In the genomic region with DNA sequence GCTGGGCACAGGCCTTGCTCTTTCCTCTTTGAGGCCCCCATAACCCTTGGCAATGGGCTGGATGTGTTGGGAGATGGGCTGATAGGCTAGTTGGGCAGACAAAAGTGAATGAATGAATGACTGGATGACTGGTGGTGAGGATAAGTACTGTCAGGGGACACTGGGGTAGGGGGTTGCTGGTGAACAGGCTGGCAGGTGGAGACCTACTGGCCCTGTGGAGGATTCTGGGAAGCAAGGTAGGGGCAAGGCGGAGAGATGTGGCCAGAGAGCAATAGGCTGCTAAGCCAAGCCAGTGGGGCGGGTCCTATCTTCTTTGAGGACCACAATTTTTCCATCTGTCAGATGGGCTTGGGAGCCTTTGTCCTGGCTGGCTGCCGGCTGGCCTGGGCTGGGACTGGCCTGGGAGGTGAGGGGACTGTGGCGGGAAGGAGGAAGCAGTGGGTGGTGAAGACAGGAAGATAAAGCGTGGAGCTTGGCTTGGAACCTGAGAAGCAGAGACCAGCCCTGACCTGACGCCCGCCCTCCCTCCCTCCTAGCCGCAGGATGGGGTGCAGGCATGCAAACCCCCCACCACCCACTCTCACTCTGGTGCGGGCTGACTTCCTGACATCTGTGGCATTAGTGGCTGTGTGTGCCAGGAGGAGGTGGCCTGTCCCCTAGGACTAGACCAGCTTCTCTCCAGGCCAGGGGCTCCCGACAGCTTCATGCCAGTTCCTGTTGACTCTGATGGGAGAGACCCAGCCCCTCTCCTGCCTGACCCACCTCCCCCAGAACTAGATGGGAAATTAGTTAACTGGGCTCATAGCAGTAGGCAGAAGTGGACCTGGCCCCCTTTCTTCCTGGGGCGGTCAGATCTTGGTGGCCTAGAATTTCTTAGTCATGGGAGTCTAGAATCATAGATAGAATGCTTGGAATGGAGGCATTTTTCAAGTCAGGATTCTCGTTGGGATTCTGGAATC, we compare ENCODE assay signal across 8 cellular contexts. TPM values are rescaled to one million over a fixed set of nuclear protein-coding genes. Genes with fewer than 3 reads are reported as not detected.
DNase-seq lines count a peak whose midpoint lies in the region; ATAC-seq, FAIRE-seq and TF ChIP-seq lines count a peak whose summit lies in the region.

No MANE protein-coding gene starts in this region.

- no peak overlapping the region for H3K27ac ChIP-seq in CD8-positive, alpha-beta T cell (ENCODE audit: low read depth, low read length)
- no peak overlapping the region for H3K27ac ChIP-seq in OCI-LY3 (ENCODE audit: low read length)
- no peak overlapping the region for H3K27ac ChIP-seq in H1 (ENCODE audit: low read depth, low read length)
- peak overlapping the region in 1 of 2 donors; percentile 53 for H3K27ac ChIP-seq in small intestine (ENCODE audit: low read depth in 1 of 2, low read length in 1 of 2)

- H3K79me2 ChIP-seq in OCI-LY3 (ENCODE audit: low read length), result peaks cover 98% of the 10 kb centered on the region
- H3K79me2 ChIP-seq in H1 (ENCODE audit: control insufficient read depth in 1 of 2, insufficient read depth in 2 of 2, low read length in 2 of 2), result peaks cover 40 to 97% of the 10 kb centered on the region in 2 experiments

- H4K8ac ChIP-seq in H1 (ENCODE audit: extremely low read depth, insufficient read depth, low read length), result no peak overlapping the region; the same call in 1 of the 2 replicates

- TF ChIP-seq RAD21 in H1 (IDR thresholded peaks at IDR 0.05 in 1 of 2, conservative IDR thresholded peaks at IDR 0.05 in 1 of 2; ENCODE audit: low read depth in 2 of 2, low read length in 2 of 2), result no peak

- no peak for DNase-seq in CD8-positive, alpha-beta T cell
- DNase-seq in H1 (ENCODE audit: low read depth in 1 of 2, low spot score in 2 of 2) (no peak), osteocyte (ENCODE audit: extremely low spot score, unreplicated experiment) (no peak), small intestine (no peak)
- DNase-seq in activated naive CD4-positive, alpha-beta T cell (lab: John Stamatoyannopoulos, UW), result no peak
- DNase-seq in activated CD4-positive, alpha-beta T cell treated with anti-CD3 and anti-CD28 coated beads, Interleukin-2, amount 10 ng/mL, durations not matched to agents 24 days and 14 days, result no peak

- H2BK5ac ChIP-seq in H1 (ENCODE audit: low read depth, low read length), result peak overlapping the region; percentile 44; the same call in 1 of the 2 replicates

- no peaks in the 10 kb centered on the region for H3K9me3 Mint-ChIP-seq in CD8-positive, alpha-beta T cell
- no peaks in the 10 kb centered on the region for H3K9me3 Mint-ChIP-seq in osteocyte (ENCODE audit: unreplicated experiment)
- no peaks in the 10 kb centered on the region for H3K9me3 Mint-ChIP-seq in activated CD4-positive, alpha-beta T cell treated with anti-CD3 and anti-CD28 coated beads, Interleukin-2, amount 10 ng/mL, durations not matched to agents 24 days and 14 days

- no peak for TF ChIP-seq CTCF in CD8-positive, alpha-beta T cell (IDR thresholded peaks at IDR 0.05)
- TF ChIP-seq CTCF in OCI-LY3 (IDR thresholded peaks at IDR 0.05; ENCODE audit: low read depth, low read length) (no peak), H1 (IDR thresholded peaks at IDR 0.05; ENCODE audit: control extremely low read depth in 1 of 3, insufficient read depth in 1 of 3, low read depth in 1 of 3, low read length in 3 of 3) (no peak), osteocyte (IDR thresholded peaks at IDR 0.05) (no peak)

- H2BK120ac ChIP-seq in H1 (replicated peaks; ENCODE audit: low read depth, low read length), result no peak overlapping the region

- peaks cover 4% of the 10 kb centered on the region for H3K27me3 Mint-ChIP-seq in CD8-positive, alpha-beta T cell (ENCODE audit: low read depth)
- no peaks in the 10 kb centered on the region for H3K27me3 Mint-ChIP-seq in osteocyte (ENCODE audit: unreplicated experiment)
- peaks cover 18% of the 10 kb centered on the region for H3K27me3 Mint-ChIP-seq in activated CD4-positive, alpha-beta T cell treated with anti-CD3 and anti-CD28 coated beads, Interleukin-2, amount 10 ng/mL, durations not matched to agents 24 days and 14 days

- H3K9me3 ChIP-seq in CD8-positive, alpha-beta T cell (ENCODE audit: low read length), result no peaks in the 10 kb centered on the region
- H3K9me3 ChIP-seq in OCI-LY3 (ENCODE audit: insufficient read depth, low read length), result no peaks in the 10 kb centered on the region
- no peaks in the 10 kb centered on the region for H3K9me3 ChIP-seq in H1 (ENCODE audit: insufficient read depth in 2 of 2, low read depth in 1 of 2, low read length in 1 of 2)
- no peaks in the 10 kb centered on the region for H3K9me3 ChIP-seq in small intestine (ENCODE audit: control insufficient read depth, low read depth)

- H3K56ac ChIP-seq in H1 (replicated peaks; ENCODE audit: insufficient read length, low read depth, low read length), result no peak overlapping the region

- peaks cover 46% of the 10 kb centered on the region for H3K4me1 Mint-ChIP-seq in CD8-positive, alpha-beta T cell (ENCODE audit: low read depth)
- peaks cover 91% of the 10 kb centered on the region for H3K4me1 Mint-ChIP-seq in osteocyte (ENCODE audit: unreplicated experiment)
- H3K4me1 Mint-ChIP-seq in activated CD4-positive, alpha-beta T cell treated with anti-CD3 and anti-CD28 coated beads, Interleukin-2, amount 10 ng/mL, durations not matched to agents 24 days and 14 days, result peaks cover 12% of the 10 kb centered on the region

- CTCF ChIA-PET in CD8-positive, alpha-beta T cell (lab: Charles Lee), result interaction anchor here (1.0 to 1.3 kb wide), 4 partner anchors 12 to 108 kb away, joined by 3 to 4 read pairs (median 4); no protein-coding TSS in a partner anchor
- CTCF ChIA-PET in H1 (lab: Charles Lee; ENCODE audit: partially characterized antibody), result interaction anchor here (0.9 to 6.4 kb wide), 10 partner anchors 9 to 108 kb away, joined by 3 to 77 read pairs (median 8); no protein-coding TSS in a partner anchor

- H2AK5ac ChIP-seq in H1 (ENCODE audit: low read depth, low read length), result no peak overlapping the region

- H3K23me2 ChIP-seq in H1 (ENCODE audit: low read depth, low read length), result no peaks in the 10 kb centered on the region

- no peak overlapping the region for H3K23ac ChIP-seq in H1 (ENCODE audit: insufficient read length)

- 75% methylated on average over 7 of the region's 12 CpGs; no CpG with 5 or more reads in 1 of the 2 experiments for WGBS in H1 (ENCODE audit: extremely low coverage in 1 of 2, insufficient coverage in 1 of 2, insufficient read length in 1 of 2, insufficient replicate concordance in 2 of 2, low coverage in 1 of 2, low lambda C conversion rate in 2 of 2, missing lambda C conversion rate in 1 of 2), 2 experiments
- WGBS in small intestine, 3 donors, result 63 to 75% (median 71%) methylated on average over 9 to 12 of the region's 12 CpGs

- FAIRE-seq in H1 (lab: Jason Lieb, UNC) (no peak), small intestine (lab: Jason Lieb, UNC) (no peak)

- H3K4me3 Mint-ChIP-seq in CD8-positive, alpha-beta T cell, result peak overlapping the region; percentile 6
- H3K4me3 Mint-ChIP-seq in osteocyte (ENCODE audit: unreplicated experiment), result peak overlapping the region; percentile 61
- H3K4me3 Mint-ChIP-seq in activated CD4-positive, alpha-beta T cell treated with anti-CD3 and anti-CD28 coated beads, Interleukin-2, amount 10 ng/mL, durations not matched to agents 24 days and 14 days, result no peak overlapping the region

- no peaks in the 10 kb centered on the region for H3K27me3 ChIP-seq in CD8-positive, alpha-beta T cell (ENCODE audit: insufficient read depth, low read length)
- no peaks in the 10 kb centered on the region for H3K27me3 ChIP-seq in OCI-LY3 (ENCODE audit: low read depth, low read length)
- H3K27me3 ChIP-seq in H1 (replicated peaks in 1 of 4; ENCODE audit: control insufficient read depth in 3 of 4, extremely low read depth in 1 of 4, insufficient read depth in 3 of 4, low read length in 3 of 4), result no peaks in the 10 kb centered on the region
- H3K27me3 ChIP-seq in small intestine (ENCODE audit: control insufficient read depth in 2 of 2, insufficient read depth in 2 of 2, low read length in 2 of 2), result no peaks in the 10 kb centered on the region

- H2BK20ac ChIP-seq in H1 (ENCODE audit: low read length), result no peak overlapping the region

- H2AFZ ChIP-seq in OCI-LY3 (ENCODE audit: low read depth, low read length), result no peak overlapping the region
- H2AFZ ChIP-seq in H1 (ENCODE audit: low read length), result no peak overlapping the region

- no peak for TF ChIP-seq POLR2A in H1 (IDR thresholded peaks at IDR 0.05; ENCODE audit: control extremely low read depth in 1 of 2, low read depth in 2 of 2, low read length in 2 of 2)

- H3K4me1 ChIP-seq in CD8-positive, alpha-beta T cell (ENCODE audit: insufficient read depth, low read length), result peaks cover 21% of the 10 kb centered on the region
- peaks cover 88% of the 10 kb centered on the region for H3K4me1 ChIP-seq in OCI-LY3 (ENCODE audit: low read length)
- H3K4me1 ChIP-seq in H1 (replicated peaks in 1 of 4; ENCODE audit: control insufficient read depth in 3 of 4, insufficient read depth in 4 of 4, low read length in 3 of 4), result peaks cover 18 to 78% (median 68%) of the 10 kb centered on the region in 4 experiments
- H3K4me1 ChIP-seq in small intestine (ENCODE audit: control insufficient read depth in 2 of 2, insufficient read depth in 1 of 2, low read depth in 1 of 2, low read length in 1 of 2), result peaks cover 0 to 21% of the 10 kb centered on the region in 2 donors

- peak overlapping the region; percentile 30; the same call in 1 of the 2 replicates for H3K9ac ChIP-seq in OCI-LY3 (ENCODE audit: low read length)
- H3K9ac ChIP-seq in H1 (replicated peaks in 1 of 4; ENCODE audit: extremely low read depth in 1 of 4, low read depth in 3 of 4, low read length in 3 of 4), result no peak overlapping the region

- no peak overlapping the region for H2BK15ac ChIP-seq in H1 (ENCODE audit: low read length)

- POLR2A ChIA-PET in CD8-positive, alpha-beta T cell (lab: Charles Lee), result interaction anchor here (1.5 kb wide), 1 partner anchor 10 kb away, joined by 3 read pairs; a partner anchor contains a TSS
- POLR2A ChIA-PET in H1 (lab: Charles Lee; ENCODE audit: partially characterized antibody), result interaction anchor here (0.7 to 4.0 kb wide), 9 partner anchors 8 to 118 kb away, joined by 3 to 31 read pairs (median 4); a partner anchor contains a TSS

- H3K79me1 ChIP-seq in H1 (ENCODE audit: low read depth, low read length), result peaks cover 45% of the 10 kb centered on the region

- H3K4me2 ChIP-seq in OCI-LY3 (ENCODE audit: low read length), result peak overlapping the region; percentile 95; the same call in 1 of the 2 replicates
- no peak overlapping the region; a peak in 1 of 4 replicates for H3K4me2 ChIP-seq in H1 (ENCODE audit: insufficient read depth in 1 of 2, low read depth in 2 of 2, low read length in 2 of 2)

- H3K4me3 ChIP-seq in CD8-positive, alpha-beta T cell (ENCODE audit: low read depth, low read length), result no peak overlapping the region
- peak overlapping the region; percentile 62; the same call in 1 of the 2 replicates for H3K4me3 ChIP-seq in OCI-LY3 (ENCODE audit: low read length)
- H3K4me3 ChIP-seq in H1 (ENCODE audit: extremely low read depth in 1 of 4, insufficient read depth in 2 of 4, low read depth in 3 of 4, low read length in 4 of 4), result no peak overlapping the region
- H3K4me3 ChIP-seq in small intestine (ENCODE audit: low read depth in 1 of 2, low read length in 2 of 2), result no peak overlapping the region

- no peak overlapping the region for H3K14ac ChIP-seq in H1 (ENCODE audit: insufficient read length)

- ATAC-seq in CD8-positive, alpha-beta T cell, result no peak
- no peak for ATAC-seq in HG03097 (IDR thresholded peaks at IDR 0.05; ENCODE audit: low FRiP score, unreplicated experiment)

- intact Hi-C loops in CD8-positive, alpha-beta T cell (cut with DNase I, micrococcal nuclease), result no loop called here
- intact Hi-C loops in activated CD4-positive, alpha-beta T cell treated with anti-CD3 and anti-CD28 coated beads, Interleukin-2, amount 10 ng/mL, durations not matched to agents 24 days and 14 days (cut with micrococcal nuclease), result no loop called here

- peaks cover 90% of the 10 kb centered on the region for H4K20me1 ChIP-seq in OCI-LY3 (ENCODE audit: insufficient read depth, low read length)
- peaks cover 68 to 77% of the 10 kb centered on the region in 2 experiments for H4K20me1 ChIP-seq in H1 (replicated peaks in 1 of 2; ENCODE audit: control insufficient read depth in 1 of 2, insufficient read depth in 2 of 2, low read length in 2 of 2)

- H4K91ac ChIP-seq in H1 (replicated peaks; ENCODE audit: insufficient read length, low read length), result no peak overlapping the region

- peak overlapping the region; percentile 5 for H3K27ac Mint-ChIP-seq in CD8-positive, alpha-beta T cell
- H3K27ac Mint-ChIP-seq in osteocyte (ENCODE audit: unreplicated experiment), result peak overlapping the region; percentile 95
- H3K27ac Mint-ChIP-seq in activated CD4-positive, alpha-beta T cell treated with anti-CD3 and anti-CD28 coated beads, Interleukin-2, amount 10 ng/mL, durations not matched to agents 24 days and 14 days, result no peak overlapping the region

- peak overlapping the region; percentile 75; the same call in 1 of the 2 replicates for H2BK12ac ChIP-seq in H1 (ENCODE audit: low read depth, low read length)

- H3K36me3 ChIP-seq in CD8-positive, alpha-beta T cell (ENCODE audit: insufficient read depth, low read length), result no peaks in the 10 kb centered on the region
- H3K36me3 ChIP-seq in OCI-LY3 (replicated peaks; ENCODE audit: low read depth, low read length) (peaks cover 6% of the 10 kb centered on the region), H1 (ENCODE audit: control insufficient read depth in 2 of 4, insufficient read depth in 4 of 4, low read length in 3 of 4) (no peaks in the 10 kb centered on the region), small intestine (ENCODE audit: control insufficient read depth in 2 of 2, insufficient read depth in 2 of 2, low read length in 2 of 2) (no peaks in the 10 kb centered on the region)

- TF ChIP-seq EP300 in H1 (IDR thresholded peaks at IDR 0.05; ENCODE audit: borderline replicate concordance in 1 of 2, low read depth in 2 of 2, low read length in 2 of 2), result no peak

- H3K18ac ChIP-seq in H1 (ENCODE audit: extremely low read depth, low read length), result peak overlapping the region; percentile 62

- H4K5ac ChIP-seq in H1 (ENCODE audit: insufficient read length, low read depth, low read length), result no peak overlapping the region

- H3K36me3 Mint-ChIP-seq in CD8-positive, alpha-beta T cell, result no peaks in the 10 kb centered on the region
- H3K36me3 Mint-ChIP-seq in osteocyte (ENCODE audit: unreplicated experiment), result peaks cover 4% of the 10 kb centered on the region
- H3K36me3 Mint-ChIP-seq in activated CD4-positive, alpha-beta T cell treated with anti-CD3 and anti-CD28 coated beads, Interleukin-2, amount 10 ng/mL, durations not matched to agents 24 days and 14 days (ENCODE audit: low read depth), result no peaks in the 10 kb centered on the region

- H3K4ac ChIP-seq in H1 (replicated peaks; ENCODE audit: insufficient read length, low read depth, low read length), result no peak overlapping the region

RNA-seq across cellular contexts. Expression of a gene that starts 9.5 kb away (rescaled TPM):
- 1 to 10 TPM; 4.1 to 4.7 TPM for total RNA-seq in CD8-positive, alpha-beta T cell
- 74.0 and 78.3 TPM in 2 replicates for total RNA-seq in H1 (2021; fragmentation: NEBNext Ultra II Directional; extraction: Animal tissue kit (Norgen Biotek cat#: 25700))
- polyA plus RNA-seq in H1 (2011; rRNA removed) (61.4 and 83.5 TPM in 2 replicates), small intestine (10 to 100 TPM in 2 of 3 donors, 1 to 10 TPM in 1; 3.8 to 21.9 (median 14.6) TPM)
- polyA plus RNA-seq in H1 (2011; cell fraction: cytosol; rRNA removed), result 68.8 TPM
- 52.7 TPM for polyA plus RNA-seq in H1 (2011; cell fraction: nucleus; rRNA removed)
- 35.6 to 47.4 TPM (median 43.3 TPM) in 4 replicates for polyA plus RNA-seq in H1 (2012, experiment 1 of 2)
- polyA plus RNA-seq in H1 (2012, experiment 2 of 2), result 56.6 TPM
- 62.3 TPM for polyA plus RNA-seq in H1 (2013, experiment 1 of 2)
- 67.3 TPM for polyA plus RNA-seq in H1 (2013, experiment 2 of 2)
- 25.6 and 39.8 TPM in 2 replicates for polyA minus RNA-seq in H1 (2011; rRNA and poly(A)+ RNA removed)
- 50.7 TPM for polyA minus RNA-seq in H1 (2011; cell fraction: cytosol; rRNA and poly(A)+ RNA removed)
- 39.2 TPM for polyA minus RNA-seq in H1 (2011; cell fraction: nucleus; rRNA and poly(A)+ RNA removed)
- 239 and 259 TPM in 2 replicates for total RNA-seq in osteocyte
- 1.2 and 1.9 TPM in 2 replicates for total RNA-seq in activated CD4-positive, alpha-beta T cell treated with anti-CD3 and anti-CD28 coated beads, Interleukin-2, amount 10 ng/mL, durations not matched to agents 24 days and 14 days

Comparison
In these comparisons a context has a peak if more than half of its experiments do, and no peak if none do; other contexts are left out.
1. RNA of a gene that starts 9.5 kb away (total RNA-seq): 239 to 259 TPM in osteocyte and 74.0 to 78.3 TPM in H1; 4.1 to 4.7 TPM in CD8-positive, alpha-beta T cell and 1.2 to 1.9 TPM in activated CD4-positive, alpha-beta T cell treated with anti-CD3 and anti-CD28 coated beads, Interleukin-2, amount 10 ng/mL, durations not matched to agents 24 days and 14 days; every median in the first group is over 10 times any median in the second.